11 cellular contexts compared by ENCODE assay signal in the genomic region with DNA sequence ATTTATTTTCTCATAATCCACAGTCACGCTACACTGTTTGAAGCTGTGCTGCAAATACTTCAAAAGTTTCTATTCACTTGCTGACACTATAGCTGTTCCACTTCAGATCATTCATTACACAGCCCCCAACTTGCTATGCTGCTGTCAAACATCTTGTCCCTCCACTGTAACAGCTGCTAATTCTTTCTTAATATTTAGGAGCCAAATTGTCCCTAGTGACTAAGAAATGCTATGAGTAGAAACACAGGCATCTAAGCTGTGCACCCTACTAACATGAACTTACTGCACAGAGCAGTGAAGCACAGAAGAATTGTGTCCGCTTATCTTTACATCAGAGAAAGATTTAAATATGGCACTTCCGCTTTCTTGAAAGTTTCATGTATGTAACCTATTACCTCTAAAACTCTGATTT.
A peak's percentile ranks its signal among the peaks of the same experiment; 100 is the strongest.
DNase-seq lines count a peak whose midpoint lies in the region; ATAC-seq and TF ChIP-seq lines count a peak whose summit lies in the region.
"Had no signal": no experiment of that assay in that cellular context is flagged by ENCODE, and none has a peak within 500 bp of the region (broad histone marks: within the 10 kb centered on the region; RNA-seq: fewer than 3 reads in every experiment).

No MANE protein-coding gene starts in this region.

- H3K27me3 ChIP-seq in PC-9 (ENCODE audit: insufficient read depth, low read depth), result no peaks in the 10 kb centered on the region

- peaks cover 8% of the 10 kb centered on the region; the same call in 1 of the 2 replicates for H3K9me3 ChIP-seq in PC-9 (ENCODE audit: insufficient read depth, low read depth)

- CTCF ChIA-PET in PC-9 (lab: Charles Lee), result no interaction called here

- no peak overlapping the region for H2AFZ ChIP-seq in PC-9

- H3K4me1 Mint-ChIP-seq in nephron, result peaks cover 20% of the 10 kb centered on the region

- ATAC-seq in GM18907 (IDR thresholded peaks at IDR 0.05; ENCODE audit: unreplicated experiment) (peak; percentile 86), HG02642 (IDR thresholded peaks at IDR 0.05; ENCODE audit: poor library complexity, unreplicated experiment) (peak; percentile 71), HG03571 (IDR thresholded peaks at IDR 0.05; ENCODE audit: unreplicated experiment) (peak; percentile 79)

- H3K9me3 Mint-ChIP-seq in nephron, result no peaks in the 10 kb centered on the region
- H3K9me3 Mint-ChIP-seq: T-helper 2 cell treated with Interferon-gamma antibody and Interleukin-4, amounts not matched to agents 5 μg/mL and 100 μg/mL, for 36 hours had no signal

- H4K20me1 ChIP-seq in PC-9 (ENCODE audit: insufficient read depth), result no peaks in the 10 kb centered on the region

- H3K36me3 ChIP-seq in PC-9 (ENCODE audit: low read depth), result no peaks in the 10 kb centered on the region

- TF ChIP-seq CTCF in nephron (IDR thresholded peaks at IDR 0.05; ENCODE audit: unreplicated experiment in 3 of 3) (no peak), PC-9 (conservative IDR thresholded peaks at IDR 0.05) (no peak)

- no peaks in the 10 kb centered on the region for H3K9me2 ChIP-seq in PC-9 (ENCODE audit: insufficient read depth)

- no peaks in the 10 kb centered on the region for H3K27me3 Mint-ChIP-seq in nephron (ENCODE audit: low read depth)

- no peak for DNase-seq in NCI-H1436 treated with DMSO at 0.1 percent for 48 hours (lab: John Stamatoyannopoulos, UW)
- DNase-seq in PC-9, result no peak
- no peak for DNase-seq in NCI-H1048 (lab: John Stamatoyannopoulos, UW)
- DNase-seq in NK-92 treated with Interleukin-12 subunit alpha and Interleukin-12 subunit beta, amount 100 ng/mL, for 24 hours (lab: John Stamatoyannopoulos, UW), result no peak
- DNase-seq: DMS79, NCI-H345 had no signal

- H3K36me3 Mint-ChIP-seq in nephron (ENCODE audit: low read depth), result peaks cover 5% of the 10 kb centered on the region

- peak overlapping the region; percentile 13 to 64 (median 29) for H3K27ac Mint-ChIP-seq in nephron
- H3K27ac Mint-ChIP-seq: T-helper 2 cell treated with Interferon-gamma antibody and Interleukin-4, amounts not matched to agents 5 μg/mL and 100 μg/mL, for 36 hours had no signal

- H3K4me3 ChIP-seq in PC-9, result no peak overlapping the region

- POLR2A ChIA-PET in PC-9 (lab: Charles Lee; ENCODE audit: unreplicated experiment), result no interaction called here

- no peak overlapping the region for H3K4me3 Mint-ChIP-seq in nephron
- H3K4me3 Mint-ChIP-seq: T-helper 2 cell treated with Interferon-gamma antibody and Interleukin-4, amounts not matched to agents 5 μg/mL and 100 μg/mL, for 36 hours had no signal

- no peak overlapping the region for H3K27ac ChIP-seq in PC-9

- H3K4me1 ChIP-seq in PC-9 (replicated peaks; ENCODE audit: insufficient read depth), result peaks cover 33% of the 10 kb centered on the region

- no peaks in the 10 kb centered on the region for H3K79me2 ChIP-seq in PC-9 (ENCODE audit: low read depth)

- no peak overlapping the region for H3K4me2 ChIP-seq in PC-9

- peaks cover 22% of the 10 kb centered on the region for H3F3A ChIP-seq in PC-9 (ENCODE audit: insufficient read depth, low read depth)

- no TSS peak for BruUV-seq in PC-9 (replicated peaks; lab: Mats Ljungman, UMichigan)

- intact Hi-C loops in PC-9 (cut with micrococcal nuclease; ENCODE audit: unreplicated experiment), result no loop called here
